In the genomic region with DNA sequence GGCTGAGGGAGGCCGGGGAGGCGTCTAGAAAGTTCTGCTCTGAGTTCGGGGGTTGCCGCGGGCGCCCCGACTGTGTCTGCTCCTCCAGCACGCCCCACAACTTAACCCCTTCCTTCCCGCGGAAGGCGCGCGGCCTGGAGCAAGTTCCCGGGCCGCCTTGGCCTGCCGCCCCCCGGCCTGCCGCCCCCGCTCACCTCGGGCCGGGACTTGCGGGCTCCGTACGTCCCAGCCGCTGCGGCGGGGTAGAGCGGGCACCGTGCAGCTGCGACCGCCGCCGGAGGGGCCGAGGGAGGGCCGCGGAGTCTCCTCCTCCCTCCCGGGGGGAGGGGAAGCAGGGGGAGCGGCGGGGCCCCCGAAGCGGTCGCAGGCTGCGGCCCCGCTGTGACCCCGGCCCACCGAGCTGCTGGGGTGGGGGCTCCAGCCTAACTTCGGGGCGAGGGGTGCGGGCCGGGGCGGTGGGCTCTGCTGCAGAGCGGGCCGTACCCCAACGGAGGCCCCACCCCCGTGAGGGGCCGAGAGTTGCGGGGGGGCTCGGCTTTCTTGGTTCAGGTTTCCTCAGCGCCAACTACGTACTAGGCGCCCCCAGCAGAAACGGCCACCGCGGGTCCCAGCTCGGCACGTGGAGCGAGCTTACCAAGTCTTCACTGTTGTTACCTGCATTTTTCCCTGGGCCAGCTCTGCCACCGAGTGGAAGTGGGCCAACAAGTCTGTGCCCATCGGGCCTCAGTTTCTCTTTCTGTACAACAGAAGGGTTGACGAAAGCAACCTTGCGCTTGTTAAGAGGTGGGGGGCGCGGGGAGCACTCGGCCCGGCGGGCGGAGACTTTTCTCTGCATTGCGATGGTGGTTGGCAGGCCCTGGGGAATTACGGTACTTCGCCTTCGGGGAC, we compare ENCODE assay signal across 8 cellular contexts. TPM values are rescaled to one million over a fixed set of nuclear protein-coding genes. Genes with fewer than 3 reads are reported as not detected.
DNase-seq lines count a peak whose midpoint lies in the region; ATAC-seq lines count a peak whose summit lies in the region.

A gene (minus strand): TSS at position 266 of the 888 bp plus-strand sequence. CDS start 7,394 bp downstream, outside the sequence.

- CTCF ChIA-PET in activated naive CD4-positive, alpha-beta T cell treated with anti-CD3 and anti-CD28 coated beads for 36 hours (lab: Charles Lee) = interaction anchor here (0.7 to 6.4 kb wide), 6 partner anchors 9 to 118 kb away, joined by 3 to 35 read pairs (median 5); a partner anchor contains a TSS

- H3K36me3 Mint-ChIP-seq in activated naive CD4-positive, alpha-beta T cell treated with anti-CD3 and anti-CD28 coated beads for 36 hours (ENCODE audit: low read depth) = no peaks in the 10 kb centered on the region

- H3K4me1 Mint-ChIP-seq in activated naive CD4-positive, alpha-beta T cell treated with anti-CD3 and anti-CD28 coated beads for 36 hours (ENCODE audit: low read depth) = peaks cover 64% of the 10 kb centered on the region

- H3K9me3 Mint-ChIP-seq in activated naive CD4-positive, alpha-beta T cell treated with anti-CD3 and anti-CD28 coated beads for 36 hours = no peaks in the 10 kb centered on the region

- H3K27me3 Mint-ChIP-seq in activated naive CD4-positive, alpha-beta T cell treated with anti-CD3 and anti-CD28 coated beads for 36 hours (ENCODE audit: low read depth) = no peaks in the 10 kb centered on the region

- intact Hi-C loops in activated naive CD4-positive, alpha-beta T cell treated with anti-CD3 and anti-CD28 coated beads for 36 hours (cut with micrococcal nuclease) = loop anchor here (1.0 to 10.0 kb wide), 19 partner anchors 40 to 1092 kb away; a partner anchor contains a TSS
- intact Hi-C loops in cardiac septum (cut with DNase I) = loop anchor here (5.0 kb wide), 1 partner anchor 74 kb away; a partner anchor contains a TSS

- H3K4me3 Mint-ChIP-seq in activated naive CD4-positive, alpha-beta T cell treated with anti-CD3 and anti-CD28 coated beads for 36 hours = peak within 1 kb of the TSS; percentile 85

- H3K27ac Mint-ChIP-seq in activated naive CD4-positive, alpha-beta T cell treated with anti-CD3 and anti-CD28 coated beads for 36 hours = peak within 1 kb of the TSS; percentile 92

- peak; percentile 73 for DNase-seq in DMS53 (lab: John Stamatoyannopoulos, UW)
- DNase-seq in DMS53 treated with DMSO at 0.1 percent for 48 hours (lab: John Stamatoyannopoulos, UW; ENCODE audit: unreplicated experiment) = no peak
- DNase-seq in NCI-H510A treated with DMSO at 0.1 percent for 48 hours (lab: John Stamatoyannopoulos, UW) = peak; percentile 48
- no peak for DNase-seq in activated naive CD4-positive, alpha-beta T cell treated with anti-CD3 and anti-CD28 coated beads for 36 hours
- peak; percentile 75 for DNase-seq in cardiac septum (ENCODE audit: low spot score)
- DNase-seq in pons (ENCODE audit: low spot score) = peak; percentile 14
- DNase-seq in DMS79 (lab: John Stamatoyannopoulos, UW) = no peak

- peak; percentile 22 for ATAC-seq in HG02588 (IDR thresholded peaks at IDR 0.05; ENCODE audit: unreplicated experiment)

RNA-seq across cellular contexts. Expression of the gene that starts here (rescaled TPM):
- 1 to 10 TPM; 7.1 to 7.7 TPM for total RNA-seq in activated naive CD4-positive, alpha-beta T cell treated with anti-CD3 and anti-CD28 coated beads for 36 hours
- 5.5 TPM for total RNA-seq in cardiac septum

Comparison
In these comparisons a context has a peak if more than half of its experiments do, and no peak if none do; other contexts are left out.
1. DNase-seq: peak in DMS53 (single experiment), NCI-H510A treated with DMSO at 0.1 percent for 48 hours (single experiment), cardiac septum (single experiment) and pons (single experiment); none in DMS53 treated with DMSO at 0.1 percent for 48 hours (single experiment), activated naive CD4-positive, alpha-beta T cell treated with anti-CD3 and anti-CD28 coated beads for 36 hours (single experiment) and DMS79 (single experiment).